1 cellular context compared by ENCODE assay signal in the genomic region with DNA sequence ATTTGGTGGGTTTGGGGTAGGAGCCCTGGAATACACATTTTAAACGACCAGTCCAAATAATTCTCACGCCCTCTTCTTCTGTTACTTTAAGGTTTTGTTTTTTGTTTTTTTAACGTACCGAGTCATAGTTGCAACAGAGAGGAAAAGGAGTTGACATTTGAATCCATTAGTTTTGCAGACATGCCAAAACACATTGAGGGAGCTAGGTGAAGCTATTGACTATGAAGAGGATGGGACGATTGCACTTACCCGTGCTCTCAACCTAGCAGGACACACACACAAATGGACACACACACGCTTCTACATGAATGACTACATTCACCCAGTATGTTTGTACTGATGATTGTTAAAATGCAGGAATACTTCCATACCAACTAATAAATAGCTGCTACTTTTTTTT.
TF ChIP-seq lines count a peak whose summit lies in the region.

No MANE protein-coding gene starts in this region.

TF ChIP-seq in GM23338, 12 proteins besides CTCF, POLR2A, EP300 and RAD21 (continued from another document):
- TF ChIP-seq, protein P1, sequence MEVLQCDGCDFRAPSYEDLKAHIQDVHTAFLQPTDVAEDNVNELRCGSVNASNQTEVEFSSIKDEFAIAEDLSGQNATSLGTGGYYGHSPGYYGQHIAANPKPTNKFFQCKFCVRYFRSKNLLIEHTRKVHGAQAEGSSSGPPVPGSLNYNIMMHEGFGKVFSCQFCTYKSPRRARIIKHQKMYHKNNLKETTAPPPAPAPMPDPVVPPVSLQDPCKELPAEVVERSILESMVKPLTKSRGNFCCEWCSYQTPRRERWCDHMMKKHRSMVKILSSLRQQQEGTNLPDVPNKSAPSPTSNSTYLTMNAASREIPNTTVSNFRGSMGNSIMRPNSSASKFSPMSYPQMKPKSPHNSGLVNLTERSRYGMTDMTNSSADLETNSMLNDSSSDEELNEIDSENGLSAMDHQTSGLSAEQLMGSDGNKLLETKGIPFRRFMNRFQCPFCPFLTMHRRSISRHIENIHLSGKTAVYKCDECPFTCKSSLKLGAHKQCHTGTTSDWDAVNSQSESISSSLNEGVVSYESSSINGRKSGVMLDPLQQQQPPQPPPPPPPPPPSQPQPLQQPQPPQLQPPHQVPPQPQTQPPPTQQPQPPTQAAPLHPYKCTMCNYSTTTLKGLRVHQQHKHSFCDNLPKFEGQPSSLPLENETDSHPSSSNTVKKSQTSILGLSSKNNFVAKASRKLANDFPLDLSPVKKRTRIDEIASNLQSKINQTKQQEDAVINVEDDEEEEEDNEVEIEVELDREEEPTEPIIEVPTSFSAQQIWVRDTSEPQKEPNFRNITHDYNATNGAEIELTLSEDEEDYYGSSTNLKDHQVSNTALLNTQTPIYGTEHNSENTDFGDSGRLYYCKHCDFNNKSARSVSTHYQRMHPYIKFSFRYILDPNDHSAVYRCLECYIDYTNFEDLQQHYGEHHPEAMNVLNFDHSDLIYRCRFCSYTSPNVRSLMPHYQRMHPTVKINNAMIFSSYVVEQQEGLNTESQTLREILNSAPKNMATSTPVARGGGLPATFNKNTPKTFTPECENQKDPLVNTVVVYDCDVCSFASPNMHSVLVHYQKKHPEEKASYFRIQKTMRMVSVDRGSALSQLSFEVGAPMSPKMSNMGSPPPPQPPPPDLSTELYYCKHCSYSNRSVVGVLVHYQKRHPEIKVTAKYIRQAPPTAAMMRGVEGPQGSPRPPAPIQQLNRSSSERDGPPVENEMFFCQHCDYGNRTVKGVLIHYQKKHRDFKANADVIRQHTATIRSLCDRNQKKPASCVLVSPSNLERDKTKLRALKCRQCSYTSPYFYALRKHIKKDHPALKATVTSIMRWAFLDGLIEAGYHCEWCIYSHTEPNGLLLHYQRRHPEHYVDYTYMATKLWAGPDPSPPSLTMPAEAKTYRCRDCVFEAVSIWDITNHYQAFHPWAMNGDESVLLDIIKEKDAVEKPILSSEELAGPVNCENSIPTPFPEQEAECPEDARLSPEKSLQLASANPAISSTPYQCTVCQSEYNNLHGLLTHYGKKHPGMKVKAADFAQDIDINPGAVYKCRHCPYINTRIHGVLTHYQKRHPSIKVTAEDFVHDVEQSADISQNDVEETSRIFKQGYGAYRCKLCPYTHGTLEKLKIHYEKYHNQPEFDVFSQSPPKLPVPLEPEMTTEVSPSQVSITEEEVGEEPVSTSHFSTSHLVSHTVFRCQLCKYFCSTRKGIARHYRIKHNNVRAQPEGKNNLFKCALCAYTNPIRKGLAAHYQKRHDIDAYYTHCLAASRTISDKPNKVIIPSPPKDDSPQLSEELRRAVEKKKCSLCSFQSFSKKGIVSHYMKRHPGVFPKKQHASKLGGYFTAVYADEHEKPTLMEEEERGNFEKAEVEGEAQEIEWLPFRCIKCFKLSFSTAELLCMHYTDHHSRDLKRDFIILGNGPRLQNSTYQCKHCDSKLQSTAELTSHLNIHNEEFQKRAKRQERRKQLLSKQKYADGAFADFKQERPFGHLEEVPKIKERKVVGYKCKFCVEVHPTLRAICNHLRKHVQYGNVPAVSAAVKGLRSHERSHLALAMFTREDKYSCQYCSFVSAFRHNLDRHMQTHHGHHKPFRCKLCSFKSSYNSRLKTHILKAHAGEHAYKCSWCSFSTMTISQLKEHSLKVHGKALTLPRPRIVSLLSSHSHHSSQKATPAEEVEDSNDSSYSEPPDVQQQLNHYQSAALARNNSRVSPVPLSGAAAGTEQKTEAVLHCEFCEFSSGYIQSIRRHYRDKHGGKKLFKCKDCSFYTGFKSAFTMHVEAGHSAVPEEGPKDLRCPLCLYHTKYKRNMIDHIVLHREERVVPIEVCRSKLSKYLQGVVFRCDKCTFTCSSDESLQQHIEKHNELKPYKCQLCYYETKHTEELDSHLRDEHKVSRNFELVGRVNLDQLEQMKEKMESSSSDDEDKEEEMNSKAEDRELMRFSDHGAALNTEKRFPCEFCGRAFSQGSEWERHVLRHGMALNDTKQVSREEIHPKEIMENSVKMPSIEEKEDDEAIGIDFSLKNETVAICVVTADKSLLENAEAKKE (CRISPR knock-in tag; IDR thresholded peaks at IDR 0.05): no peak
- TF ChIP-seq ZNF331 (CRISPR knock-in tag; IDR thresholded peaks at IDR 0.05; ENCODE audit: low read depth) (no peak), EZH2phosphoT487 (IDR thresholded peaks at IDR 0.05; ENCODE audit: unreplicated experiment) (no peak), NANOG (IDR thresholded peaks at IDR 0.05; ENCODE audit: borderline replicate concordance) (no peak)
- TF ChIP-seq, protein P2, sequence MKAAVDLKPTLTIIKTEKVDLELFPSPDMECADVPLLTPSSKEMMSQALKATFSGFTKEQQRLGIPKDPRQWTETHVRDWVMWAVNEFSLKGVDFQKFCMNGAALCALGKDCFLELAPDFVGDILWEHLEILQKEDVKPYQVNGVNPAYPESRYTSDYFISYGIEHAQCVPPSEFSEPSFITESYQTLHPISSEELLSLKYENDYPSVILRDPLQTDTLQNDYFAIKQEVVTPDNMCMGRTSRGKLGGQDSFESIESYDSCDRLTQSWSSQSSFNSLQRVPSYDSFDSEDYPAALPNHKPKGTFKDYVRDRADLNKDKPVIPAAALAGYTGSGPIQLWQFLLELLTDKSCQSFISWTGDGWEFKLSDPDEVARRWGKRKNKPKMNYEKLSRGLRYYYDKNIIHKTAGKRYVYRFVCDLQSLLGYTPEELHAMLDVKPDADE (IDR thresholded peaks at IDR 0.05): no peak
- TF ChIP-seq, protein P3, sequence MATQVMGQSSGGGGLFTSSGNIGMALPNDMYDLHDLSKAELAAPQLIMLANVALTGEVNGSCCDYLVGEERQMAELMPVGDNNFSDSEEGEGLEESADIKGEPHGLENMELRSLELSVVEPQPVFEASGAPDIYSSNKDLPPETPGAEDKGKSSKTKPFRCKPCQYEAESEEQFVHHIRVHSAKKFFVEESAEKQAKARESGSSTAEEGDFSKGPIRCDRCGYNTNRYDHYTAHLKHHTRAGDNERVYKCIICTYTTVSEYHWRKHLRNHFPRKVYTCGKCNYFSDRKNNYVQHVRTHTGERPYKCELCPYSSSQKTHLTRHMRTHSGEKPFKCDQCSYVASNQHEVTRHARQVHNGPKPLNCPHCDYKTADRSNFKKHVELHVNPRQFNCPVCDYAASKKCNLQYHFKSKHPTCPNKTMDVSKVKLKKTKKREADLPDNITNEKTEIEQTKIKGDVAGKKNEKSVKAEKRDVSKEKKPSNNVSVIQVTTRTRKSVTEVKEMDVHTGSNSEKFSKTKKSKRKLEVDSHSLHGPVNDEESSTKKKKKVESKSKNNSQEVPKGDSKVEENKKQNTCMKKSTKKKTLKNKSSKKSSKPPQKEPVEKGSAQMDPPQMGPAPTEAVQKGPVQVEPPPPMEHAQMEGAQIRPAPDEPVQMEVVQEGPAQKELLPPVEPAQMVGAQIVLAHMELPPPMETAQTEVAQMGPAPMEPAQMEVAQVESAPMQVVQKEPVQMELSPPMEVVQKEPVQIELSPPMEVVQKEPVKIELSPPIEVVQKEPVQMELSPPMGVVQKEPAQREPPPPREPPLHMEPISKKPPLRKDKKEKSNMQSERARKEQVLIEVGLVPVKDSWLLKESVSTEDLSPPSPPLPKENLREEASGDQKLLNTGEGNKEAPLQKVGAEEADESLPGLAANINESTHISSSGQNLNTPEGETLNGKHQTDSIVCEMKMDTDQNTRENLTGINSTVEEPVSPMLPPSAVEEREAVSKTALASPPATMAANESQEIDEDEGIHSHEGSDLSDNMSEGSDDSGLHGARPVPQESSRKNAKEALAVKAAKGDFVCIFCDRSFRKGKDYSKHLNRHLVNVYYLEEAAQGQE (IDR thresholded peaks at IDR 0.05; ENCODE audit: unreplicated experiment): no peak
TF ChIP-seq in GM23338: peak in this region for 0.
